ENCODE assay signal across 9 cellular contexts in the genomic region with DNA sequence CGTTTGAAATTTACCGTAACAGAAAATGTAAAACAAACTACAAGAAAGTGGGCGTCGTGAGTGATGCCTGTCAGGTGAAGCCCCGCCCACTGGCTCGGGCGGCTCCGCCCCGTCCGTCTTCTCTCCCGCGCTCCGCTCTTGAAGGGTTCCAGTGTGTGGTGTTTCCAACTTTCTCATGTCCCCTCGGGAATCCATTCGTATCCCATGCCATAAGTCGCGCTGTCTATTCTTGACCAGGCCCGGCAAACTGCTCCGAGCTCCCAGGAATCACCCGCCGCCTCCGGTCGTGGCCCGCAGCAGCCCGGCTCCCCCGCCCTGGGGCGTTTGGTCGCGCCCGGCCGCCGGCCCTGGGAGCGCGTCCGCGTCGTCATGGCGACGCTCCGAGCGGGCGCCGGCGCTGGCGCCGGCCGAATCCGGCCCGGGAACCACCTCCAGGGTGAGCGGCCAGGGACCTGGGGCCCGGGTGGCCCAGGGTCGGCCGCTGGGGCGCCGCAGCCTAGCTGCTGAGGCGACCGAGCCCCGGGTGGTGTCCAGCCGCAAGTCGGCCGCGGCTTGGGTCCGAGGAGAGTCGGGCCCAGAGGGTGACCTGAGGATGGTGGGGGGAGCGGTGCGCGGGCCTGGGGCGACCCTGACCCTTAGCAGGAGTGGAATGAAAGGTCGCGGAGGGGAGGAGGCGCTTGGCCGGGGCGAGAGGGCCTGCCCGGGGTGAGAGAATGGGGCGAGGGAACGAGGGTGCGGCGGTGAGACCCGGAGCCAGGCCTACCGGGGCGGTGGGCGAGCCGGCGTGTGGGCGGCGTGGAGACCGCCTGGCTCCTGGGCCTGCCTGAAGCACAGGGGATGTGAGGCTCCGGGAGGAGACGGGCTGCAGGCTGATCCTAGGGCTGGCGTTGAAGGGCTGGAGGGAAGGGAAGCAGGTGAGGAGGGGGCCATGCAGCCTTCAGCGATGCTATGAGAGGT. TPM values are rescaled to one million over a fixed set of nuclear protein-coding genes. Genes with fewer than 3 reads are reported as not detected.
A peak's percentile ranks its signal among the peaks of the same experiment; 100 is the strongest.
DNase-seq lines count a peak whose midpoint lies in the region; ATAC-seq and TF ChIP-seq lines count a peak whose summit lies in the region.
"Had no signal": no experiment of that assay in that cellular context is flagged by ENCODE, and none has a peak within 500 bp of the region (broad histone marks: within the 10 kb centered on the region; RNA-seq: fewer than 3 reads in every experiment).

Gene CFAP221 (plus strand): TSS at position 375 of the 957 bp plus-strand sequence. CDS start 1,683 bp downstream, outside the sequence.

- peaks cover 51% of the 10 kb centered on the region for H3K27me3 Mint-ChIP-seq in activated T-helper 17 cell treated with anti-CD3 and anti-CD28 coated beads, Interleukin-2, amount 50 U/mL, for 72 hours
- peaks cover 6% of the 10 kb centered on the region for H3K27me3 Mint-ChIP-seq in nephron (ENCODE audit: low read depth)

- no peaks in the 10 kb centered on the region for H3K9me3 Mint-ChIP-seq in activated T-helper 17 cell treated with anti-CD3 and anti-CD28 coated beads, Interleukin-2, amount 50 U/mL, for 72 hours
- H3K9me3 Mint-ChIP-seq in nephron: no peaks in the 10 kb centered on the region

- TF ChIP-seq CTCF in foreskin keratinocyte (conservative IDR thresholded peaks at IDR 0.05): no peak
- no peak for TF ChIP-seq CTCF in nephron (IDR thresholded peaks at IDR 0.05; ENCODE audit: unreplicated experiment in 3 of 3)

- no peaks in the 10 kb centered on the region for H3K4me1 Mint-ChIP-seq in activated T-helper 17 cell treated with anti-CD3 and anti-CD28 coated beads, Interleukin-2, amount 50 U/mL, for 72 hours
- peaks cover 29% of the 10 kb centered on the region for H3K4me1 Mint-ChIP-seq in nephron

- H3K27ac ChIP-seq in foreskin keratinocyte (no peak within 1 kb of the TSS), substantia nigra (ENCODE audit: low read depth, low read length, poor library complexity, severe bottlenecking) (no peak within 1 kb of the TSS)

- H3K36me3 Mint-ChIP-seq in activated T-helper 17 cell treated with anti-CD3 and anti-CD28 coated beads, Interleukin-2, amount 50 U/mL, for 72 hours (ENCODE audit: low read depth): no peaks in the 10 kb centered on the region
- H3K36me3 Mint-ChIP-seq in nephron (ENCODE audit: low read depth): peaks cover 4% of the 10 kb centered on the region

- DNase-seq in SHP77 (lab: John Stamatoyannopoulos, UW) (peak; percentile 1 to 9), SHP77 treated with DMSO at 0.1 percent for 48 hours (lab: John Stamatoyannopoulos, UW) (no peak), NCI-H446 treated with DMSO at 0.1 percent for 48 hours (lab: John Stamatoyannopoulos, UW) (peak; percentile 24), foreskin keratinocyte (peak; percentile 38 to 67), substantia nigra (lab: John Stamatoyannopoulos, UW) (peak in 45 of 49 donors; percentile 4 to 74 (median 50))
- DNase-seq: DND-41 had no signal

- H3K4me1 ChIP-seq in foreskin keratinocyte: no peaks in the 10 kb centered on the region

- peak within 1 kb of the TSS; percentile 19 for H3K4me3 Mint-ChIP-seq in activated T-helper 17 cell treated with anti-CD3 and anti-CD28 coated beads, Interleukin-2, amount 50 U/mL, for 72 hours
- peak within 1 kb of the TSS; percentile 89 to 94 (median 93) for H3K4me3 Mint-ChIP-seq in nephron

- ATAC-seq in HG03039 (IDR thresholded peaks at IDR 0.05; ENCODE audit: unreplicated experiment) (peak; percentile 67), foreskin keratinocyte (peak; percentile 95)
- ATAC-seq in activated T-helper 17 cell treated with anti-CD3 and anti-CD28 coated beads, Interleukin-2, amount 50 U/mL, for 72 hours (replicated peaks): peak; percentile 70

- peaks cover 67% of the 10 kb centered on the region for H3K27me3 ChIP-seq in foreskin keratinocyte

- H3K27ac Mint-ChIP-seq in activated T-helper 17 cell treated with anti-CD3 and anti-CD28 coated beads, Interleukin-2, amount 50 U/mL, for 72 hours: no peak within 1 kb of the TSS
- H3K27ac Mint-ChIP-seq in nephron: peak within 1 kb of the TSS; percentile 95 to 99 (median 98)

RNA-seq across cellular contexts. Expression of gene CFAP221, which starts in this region (rescaled TPM):
- not detected for total RNA-seq in activated T-helper 17 cell treated with anti-CD3 and anti-CD28 coated beads, Interleukin-2, amount 50 U/mL, for 72 hours
- not detected in 2 replicates for total RNA-seq in foreskin keratinocyte
- polyA plus RNA-seq in foreskin keratinocyte: not detected in 2 replicates

Comparison
In these comparisons a context has a peak if more than half of its experiments do, and no peak if none do; other contexts are left out.
1. Peak in ATAC-seq in activated T-helper 17 cell treated with anti-CD3 and anti-CD28 coated beads, Interleukin-2, amount 50 U/mL, for 72 hours; RNA of the gene not detected or under 1 TPM.
2. Peak in DNase-seq and ATAC-seq in foreskin keratinocyte; RNA of the gene not detected or under 1 TPM.